1 cellular context compared by ENCODE assay signal in genomic region chr12:117009759-117010158, GRCh38.
A peak's percentile ranks its signal among the peaks of the same experiment; 100 is the strongest.
TF ChIP-seq lines count a peak whose summit lies in the region.

No MANE protein-coding gene starts in this region.

TF ChIP-seq in WTC11, 78 proteins besides CTCF, POLR2A, EP300 and RAD21 (continued from another document):
- TF ChIP-seq, protein P1, sequence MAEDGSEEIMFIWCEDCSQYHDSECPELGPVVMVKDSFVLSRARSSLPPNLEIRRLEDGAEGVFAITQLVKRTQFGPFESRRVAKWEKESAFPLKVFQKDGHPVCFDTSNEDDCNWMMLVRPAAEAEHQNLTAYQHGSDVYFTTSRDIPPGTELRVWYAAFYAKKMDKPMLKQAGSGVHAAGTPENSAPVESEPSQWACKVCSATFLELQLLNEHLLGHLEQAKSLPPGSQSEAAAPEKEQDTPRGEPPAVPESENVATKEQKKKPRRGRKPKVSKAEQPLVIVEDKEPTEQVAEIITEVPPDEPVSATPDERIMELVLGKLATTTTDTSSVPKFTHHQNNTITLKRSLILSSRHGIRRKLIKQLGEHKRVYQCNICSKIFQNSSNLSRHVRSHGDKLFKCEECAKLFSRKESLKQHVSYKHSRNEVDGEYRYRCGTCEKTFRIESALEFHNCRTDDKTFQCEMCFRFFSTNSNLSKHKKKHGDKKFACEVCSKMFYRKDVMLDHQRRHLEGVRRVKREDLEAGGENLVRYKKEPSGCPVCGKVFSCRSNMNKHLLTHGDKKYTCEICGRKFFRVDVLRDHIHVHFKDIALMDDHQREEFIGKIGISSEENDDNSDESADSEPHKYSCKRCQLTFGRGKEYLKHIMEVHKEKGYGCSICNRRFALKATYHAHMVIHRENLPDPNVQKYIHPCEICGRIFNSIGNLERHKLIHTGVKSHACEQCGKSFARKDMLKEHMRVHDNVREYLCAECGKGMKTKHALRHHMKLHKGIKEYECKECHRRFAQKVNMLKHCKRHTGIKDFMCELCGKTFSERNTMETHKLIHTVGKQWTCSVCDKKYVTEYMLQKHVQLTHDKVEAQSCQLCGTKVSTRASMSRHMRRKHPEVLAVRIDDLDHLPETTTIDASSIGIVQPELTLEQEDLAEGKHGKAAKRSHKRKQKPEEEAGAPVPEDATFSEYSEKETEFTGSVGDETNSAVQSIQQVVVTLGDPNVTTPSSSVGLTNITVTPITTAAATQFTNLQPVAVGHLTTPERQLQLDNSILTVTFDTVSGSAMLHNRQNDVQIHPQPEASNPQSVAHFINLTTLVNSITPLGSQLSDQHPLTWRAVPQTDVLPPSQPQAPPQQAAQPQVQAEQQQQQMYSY (CRISPR knock-in tag; IDR thresholded peaks at IDR 0.05) = peak; percentile 29; the same call in 1 of the 2 replicates
TF ChIP-seq in WTC11: peak in this region for 4.
